8 cellular contexts compared by ENCODE assay signal in the genomic region with DNA sequence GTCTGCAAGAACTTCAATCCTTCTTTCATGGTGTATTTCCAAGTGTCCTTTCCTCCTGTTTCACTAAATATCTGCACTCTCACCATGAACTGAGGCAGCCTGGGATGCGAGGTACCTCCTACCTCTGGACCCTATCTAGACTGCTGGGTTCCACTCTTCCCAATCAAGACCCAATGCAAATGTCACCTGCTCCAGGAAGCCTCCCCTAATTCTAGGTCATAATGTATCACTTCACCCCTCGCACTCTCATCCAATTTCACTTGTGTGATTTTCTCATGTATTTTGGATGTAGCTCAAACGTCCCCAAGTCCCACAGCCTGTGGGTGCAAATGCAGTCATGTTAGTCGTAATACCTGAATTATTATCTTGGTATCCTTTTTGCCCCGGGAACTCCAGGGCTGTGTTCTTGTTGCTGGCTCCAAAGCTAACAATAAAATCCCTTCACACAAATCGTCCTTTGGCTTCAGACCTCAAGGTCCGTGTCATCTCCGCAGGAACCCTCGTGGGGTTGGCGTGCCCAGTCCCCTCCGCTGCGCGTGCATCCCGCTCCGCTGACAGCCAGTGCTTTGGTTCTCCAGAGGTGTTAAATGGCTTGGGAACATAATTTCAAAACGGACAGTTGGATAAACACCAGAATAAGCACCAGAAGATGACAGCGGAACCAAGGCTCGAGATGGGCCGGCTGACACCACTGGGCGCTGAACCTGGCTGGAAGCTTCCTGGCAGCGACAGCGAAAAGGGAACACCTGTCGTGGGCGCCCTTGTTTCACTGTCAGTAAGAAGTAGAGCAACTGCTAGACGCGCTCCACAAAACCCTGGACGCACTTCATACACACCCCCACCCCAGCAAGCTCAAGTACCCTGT. TPM values are rescaled to one million over a fixed set of nuclear protein-coding genes. Genes with fewer than 3 reads are reported as not detected.
DNase-seq lines count a peak whose midpoint lies in the region; ATAC-seq, FAIRE-seq and TF ChIP-seq lines count a peak whose summit lies in the region.

No MANE protein-coding gene starts in this region.

- no peak for TF ChIP-seq CTCF in GM06990 (IDR thresholded peaks at IDR 0.05; ENCODE audit: insufficient read depth, low read length, poor library complexity, severe bottlenecking)
- TF ChIP-seq CTCF in RWPE2 (IDR thresholded peaks at IDR 0.05; ENCODE audit: poor library complexity, severe bottlenecking): no peak
- no peak for TF ChIP-seq CTCF in esophagus squamous epithelium (IDR thresholded peaks at IDR 0.05)
- no peak for TF ChIP-seq CTCF in psoas muscle (IDR thresholded peaks at IDR 0.05)
- TF ChIP-seq CTCF in WERI-Rb-1 (IDR thresholded peaks at IDR 0.05; ENCODE audit: low read depth, low read length): no peak
- TF ChIP-seq CTCF in D721Med (IDR thresholded peaks at IDR 0.05; ENCODE audit: insufficient read depth, missing control alignments): no peak

- H3K27ac ChIP-seq in RWPE2 (ENCODE audit: poor library complexity, severe bottlenecking) (peak overlapping the region; percentile 88), esophagus squamous epithelium (peak overlapping the region; percentile 60 to 100 (median 100)), psoas muscle (no peak overlapping the region), WERI-Rb-1 (no peak overlapping the region)

- peak overlapping the region; percentile 95 for H3K4me3 ChIP-seq in GM06990 (replicated peaks; ENCODE audit: low read depth, low read length)
- H3K4me3 ChIP-seq in RWPE2 (ENCODE audit: severe bottlenecking): peak overlapping the region; percentile 68
- H3K4me3 ChIP-seq in esophagus squamous epithelium: peak overlapping the region; percentile 73 to 99 (median 96)
- peak overlapping the region; percentile 96 for H3K4me3 ChIP-seq in psoas muscle
- no peak overlapping the region for H3K4me3 ChIP-seq in WERI-Rb-1 (ENCODE audit: low read depth, low read length)

- H3K36me3 ChIP-seq in GM06990 (ENCODE audit: control insufficient read depth, insufficient read depth, low read length) (no peaks in the 10 kb centered on the region), RWPE2 (ENCODE audit: low read depth) (peaks cover 7% of the 10 kb centered on the region), esophagus squamous epithelium (no peaks in the 10 kb centered on the region), psoas muscle (ENCODE audit: insufficient read depth in 1 of 2, low read depth in 1 of 2) (no peaks in the 10 kb centered on the region), WERI-Rb-1 (peaks cover 5% of the 10 kb centered on the region; the same call in 1 of the 2 replicates)

- no peak for DNase-seq in GM06990 (ENCODE audit: extremely low read depth, insufficient read length)
- no peak for DNase-seq in RWPE2 (ENCODE audit: low spot score)
- DNase-seq in esophagus squamous epithelium (lab: John Stamatoyannopoulos, UW): no peak
- peak in 1 of 2 donors; percentile 21 for DNase-seq in psoas muscle
- DNase-seq in WERI-Rb-1: no peak
- DNase-seq in COR-L47 (lab: John Stamatoyannopoulos, UW): no peak
- no peak for DNase-seq in D721Med (ENCODE audit: insufficient read length, low spot score)

- intact Hi-C loops in esophagus squamous epithelium (cut with DNase I) (loop anchor here (5.0 kb wide), 1 partner anchor 135 kb away; no protein-coding TSS in a partner anchor), psoas muscle (cut with DNase I) (loop anchor here (2.0 to 10.0 kb wide), 5 partner anchors 50 to 203 kb away; no protein-coding TSS in a partner anchor)

- no peak for TF ChIP-seq POLR2A in esophagus squamous epithelium (IDR thresholded peaks at IDR 0.05)

- H3K27me3 ChIP-seq in GM06990 (replicated peaks; ENCODE audit: control insufficient read depth, insufficient read depth, low read length) (no peaks in the 10 kb centered on the region), RWPE2 (ENCODE audit: insufficient read depth, poor library complexity, severe bottlenecking) (no peaks in the 10 kb centered on the region), esophagus squamous epithelium (no peaks in the 10 kb centered on the region), psoas muscle (ENCODE audit: insufficient read depth in 3 of 3, low read length in 2 of 3) (no peaks in the 10 kb centered on the region), WERI-Rb-1 (ENCODE audit: insufficient read depth, low read depth, severe bottlenecking) (no peaks in the 10 kb centered on the region)

- ATAC-seq in RWPE2 (ENCODE audit: low read depth) (no peak), psoas muscle (peak in 2 of 4 donors; percentile 1 to 2), HG03520 (IDR thresholded peaks at IDR 0.05; ENCODE audit: unreplicated experiment) (no peak)

- 63 to 67% methylated on average over 8 to 17 of the region's 27 CpGs for WGBS in esophagus squamous epithelium, 2 donors
- 50 to 62% (median 53%) methylated on average over 27 of the region's 27 CpGs for WGBS in psoas muscle, 3 donors

- H3K9me3 ChIP-seq in RWPE2 (ENCODE audit: severe bottlenecking) (no peaks in the 10 kb centered on the region), esophagus squamous epithelium (no peaks in the 10 kb centered on the region), psoas muscle (no peaks in the 10 kb centered on the region), WERI-Rb-1 (ENCODE audit: severe bottlenecking) (peaks cover 6% of the 10 kb centered on the region)

- H3K4me1 ChIP-seq in RWPE2 (ENCODE audit: insufficient read depth, poor library complexity, severe bottlenecking) (peaks cover 24% of the 10 kb centered on the region), esophagus squamous epithelium (peaks cover 14 to 46% (median 15%) of the 10 kb centered on the region in 3 donors), psoas muscle (peaks cover 17% of the 10 kb centered on the region)

- FAIRE-seq in D721Med (lab: Jason Lieb, UNC): no peak

RNA-seq across cellular contexts. Expression of a gene that starts 1.0 kb away (rescaled TPM):
- 10 to 100 TPM; 39.6 to 54.6 (median 44.8) TPM for total RNA-seq in esophagus squamous epithelium
- 100 to 1,000 TPM in 1 of 4 donors, 10 to 100 TPM in 3; 48.3 to 115 (median 72.4) TPM for total RNA-seq in psoas muscle
- polyA plus RNA-seq in psoas muscle: 10 to 100 TPM in 2 of 3 donors, 1 to 10 TPM in 1; 9.8 to 20.1 (median 15.4) TPM

Comparison
In these comparisons a context has a peak if more than half of its experiments do, and no peak if none do; other contexts are left out.
1. H3K27ac ChIP-seq: peak in RWPE2 (single experiment) and esophagus squamous epithelium (4 of 4); none in psoas muscle (single experiment) and WERI-Rb-1 (single experiment).